In genomic region chr12:8038659-8039114, GRCh38 we compare ENCODE assay signal across 8 cellular contexts. TPM values are rescaled to one million over a fixed set of nuclear protein-coding genes. Genes with fewer than 3 reads are reported as not detected.
DNase-seq lines count a peak whose midpoint lies in the region; ATAC-seq and TF ChIP-seq lines count a peak whose summit lies in the region.

No MANE protein-coding gene starts in this region.

- peaks cover 61% of the 10 kb centered on the region for H3K4me1 ChIP-seq in HUES6 (ENCODE audit: control insufficient read depth, insufficient read depth, low read length)
- peaks cover 30% of the 10 kb centered on the region for H3K4me1 ChIP-seq in SJSA1 (replicated peaks)

- peak overlapping the region; percentile 46 to 60 for H3K4me3 Mint-ChIP-seq in stimulated activated naive B cell treated with anti-CD40 and anti-IgM and Interleukin-4, amounts not matched to agents 10 μg/mL and 1 μg/mL and 100 μg/mL, for 72 hours

- H3K27ac ChIP-seq in HUES6 (ENCODE audit: low read depth, low read length) = no peak overlapping the region
- H3K27ac ChIP-seq in SJSA1 = no peak overlapping the region
- H3K27ac ChIP-seq in layer of hippocampus (ENCODE audit: low read depth, low read length) = peak overlapping the region; percentile 9

- H3K4me3 ChIP-seq in AG10803 (ENCODE audit: low read length) = peak overlapping the region; percentile 43
- H3K4me3 ChIP-seq in HUES6 (ENCODE audit: low read depth, low read length) = peak overlapping the region; percentile 58
- H3K4me3 ChIP-seq in SJSA1 = no peak overlapping the region
- peak overlapping the region; percentile 36 for H3K4me3 ChIP-seq in choroid plexus epithelial cell (ENCODE audit: low read depth, low read length)

- no peak for TF ChIP-seq CTCF in AG10803 (conservative IDR thresholded peaks at IDR 0.05; ENCODE audit: low read length)
- no peak for TF ChIP-seq CTCF in choroid plexus epithelial cell (conservative IDR thresholded peaks at IDR 0.05; ENCODE audit: low read depth, low read length)

- H3K4me1 Mint-ChIP-seq in stimulated activated naive B cell treated with anti-CD40 and anti-IgM and Interleukin-4, amounts not matched to agents 10 μg/mL and 1 μg/mL and 100 μg/mL, for 72 hours = peaks cover 56 to 64% of the 10 kb centered on the region in 2 donors

- no peak overlapping the region for H3K27ac Mint-ChIP-seq in stimulated activated naive B cell treated with anti-CD40 and anti-IgM and Interleukin-4, amounts not matched to agents 10 μg/mL and 1 μg/mL and 100 μg/mL, for 72 hours

- H3K9me3 Mint-ChIP-seq in stimulated activated naive B cell treated with anti-CD40 and anti-IgM and Interleukin-4, amounts not matched to agents 10 μg/mL and 1 μg/mL and 100 μg/mL, for 72 hours = no peaks in the 10 kb centered on the region

- DNase-seq in AG10803 (ENCODE audit: low read depth) = peak; percentile 53
- DNase-seq in SJSA1 (ENCODE audit: low read depth in 1 of 2, low spot score in 2 of 2) = peak; percentile 51 to 73
- DNase-seq in choroid plexus epithelial cell (ENCODE audit: low read depth) = peak; percentile 75
- no peak for DNase-seq in stimulated activated naive B cell treated with anti-CD40 and anti-IgM and Interleukin-4, amounts not matched to agents 10 μg/mL and 1 μg/mL and 100 μg/mL, for 72 hours

- H3K27me3 ChIP-seq in HUES6 (ENCODE audit: control insufficient read depth, insufficient read depth, low read length) = no peaks in the 10 kb centered on the region
- no peaks in the 10 kb centered on the region for H3K27me3 ChIP-seq in SJSA1 (replicated peaks)
- H3K27me3 ChIP-seq in layer of hippocampus (ENCODE audit: control insufficient read depth, insufficient read depth, low read length) = no peaks in the 10 kb centered on the region

- ATAC-seq in stimulated activated naive B cell treated with anti-CD40 and anti-IgM and Interleukin-4, amounts not matched to agents 10 μg/mL and 1 μg/mL and 100 μg/mL, for 72 hours (replicated peaks) = peak; percentile 59 to 67
- no peak for ATAC-seq in HG02571 (IDR thresholded peaks at IDR 0.05; ENCODE audit: unreplicated experiment)
- ATAC-seq in HG03175 (IDR thresholded peaks at IDR 0.05; ENCODE audit: unreplicated experiment) = no peak

- H3K36me3 Mint-ChIP-seq in stimulated activated naive B cell treated with anti-CD40 and anti-IgM and Interleukin-4, amounts not matched to agents 10 μg/mL and 1 μg/mL and 100 μg/mL, for 72 hours = peaks cover 25 to 34% of the 10 kb centered on the region in 2 donors

- H3K27me3 Mint-ChIP-seq in stimulated activated naive B cell treated with anti-CD40 and anti-IgM and Interleukin-4, amounts not matched to agents 10 μg/mL and 1 μg/mL and 100 μg/mL, for 72 hours = no peaks in the 10 kb centered on the region

- no peaks in the 10 kb centered on the region for H3K9me3 ChIP-seq in HUES6 (ENCODE audit: control insufficient read depth, insufficient read depth, low read depth, low read length)
- H3K9me3 ChIP-seq in SJSA1 (replicated peaks) = no peaks in the 10 kb centered on the region; the same call in 1 of the 2 replicates

- H3K9ac ChIP-seq in HUES6 (ENCODE audit: low read length) = peak overlapping the region; percentile 51

- H3K36me3 ChIP-seq in HUES6 (ENCODE audit: control insufficient read depth, insufficient read depth, low read length) (peaks cover 22% of the 10 kb centered on the region), SJSA1 (peaks cover 63% of the 10 kb centered on the region)

RNA-seq across cellular contexts. Expression of gene FOXJ2, which starts 6.2 kb away (rescaled TPM):
- total RNA-seq in SJSA1 (2014; rRNA removed; shearing (Covaris generic)) = 10.3 and 12.1 TPM in 2 replicates

RNA-seq across cellular contexts. Expression of gene C3AR1, which starts 27.5 kb away (rescaled TPM):
- total RNA-seq in SJSA1 (2014; rRNA removed; shearing (Covaris generic)) = 0.13 and 1.9 TPM in 2 replicates

RNA-seq across cellular contexts. Expression of gene NECAP1, which starts 43.4 kb away (rescaled TPM):
- 38.8 and 61.7 TPM in 2 replicates for total RNA-seq in SJSA1 (2014; rRNA removed; shearing (Covaris generic))

Comparison
In these comparisons a context has a peak if more than half of its experiments do, and no peak if none do; other contexts are left out.
1. ATAC-seq: peak in stimulated activated naive B cell treated with anti-CD40 and anti-IgM and Interleukin-4, amounts not matched to agents 10 μg/mL and 1 μg/mL and 100 μg/mL, for 72 hours (2 of 2); none in HG02571 (single experiment) and HG03175 (single experiment).